ENCODE assay signal across 29 cellular contexts in genomic region chr13:75442736-75443234, GRCh38. TPM values are rescaled to one million over a fixed set of nuclear protein-coding genes. Genes with fewer than 3 reads are reported as not detected.
A peak's percentile ranks its signal among the peaks of the same experiment; 100 is the strongest.
DNase-seq lines count a peak whose midpoint lies in the region; ATAC-seq, FAIRE-seq and TF ChIP-seq lines count a peak whose summit lies in the region.
"Had no signal": no experiment of that assay in that cellular context is flagged by ENCODE, and none has a peak within 500 bp of the region (broad histone marks: within the 10 kb centered on the region; RNA-seq: fewer than 3 reads in every experiment).

No MANE protein-coding gene starts in this region.

- no peak overlapping the region for H3K27ac Mint-ChIP-seq in activated CD8-positive, alpha-beta memory T cell treated with anti-CD3 and anti-CD28 coated beads, Interleukin-2, amount 10 ng/mL, durations not matched to agents 7 days and 5 days
- H3K27ac Mint-ChIP-seq: activated CD4-positive, alpha-beta memory T cell treated with anti-CD3 and anti-CD28 coated beads, Interleukin-2, amount 10 ng/mL, durations not matched to agents 7 days and 5 days; activated naive CD8-positive, alpha-beta T cell; activated T-helper 17 cell treated with anti-CD3 and anti-CD28 coated beads, Interleukin-2, amount 50 U/mL, for 72 hours; effector memory CD8-positive, alpha-beta T cell; type B pancreatic cell had no signal

- peak overlapping the region in 1 of 2 donors; percentile 34 for H3K9ac ChIP-seq in kidney (ENCODE audit: low read length in 2 of 2)

- no peak overlapping the region for H3K4me3 Mint-ChIP-seq in activated CD8-positive, alpha-beta memory T cell treated with anti-CD3 and anti-CD28 coated beads, Interleukin-2, amount 10 ng/mL, durations not matched to agents 7 days and 5 days
- H3K4me3 Mint-ChIP-seq: activated CD4-positive, alpha-beta memory T cell treated with anti-CD3 and anti-CD28 coated beads, Interleukin-2, amount 10 ng/mL, durations not matched to agents 7 days and 5 days; activated naive CD8-positive, alpha-beta T cell; activated T-helper 17 cell treated with anti-CD3 and anti-CD28 coated beads, Interleukin-2, amount 50 U/mL, for 72 hours; effector memory CD8-positive, alpha-beta T cell; type B pancreatic cell had no signal

- intact Hi-C loops in kidney (cut with DNase I) (no loop called here), psoas muscle (cut with DNase I) (no loop called here), tibial artery (cut with DNase I; ENCODE audit: low total_unique reads) (no loop called here)

- no peaks in the 10 kb centered on the region for H3K4me1 Mint-ChIP-seq in activated CD8-positive, alpha-beta memory T cell treated with anti-CD3 and anti-CD28 coated beads, Interleukin-2, amount 10 ng/mL, durations not matched to agents 7 days and 5 days
- H3K4me1 Mint-ChIP-seq: activated CD4-positive, alpha-beta memory T cell treated with anti-CD3 and anti-CD28 coated beads, Interleukin-2, amount 10 ng/mL, durations not matched to agents 7 days and 5 days; activated T-helper 17 cell treated with anti-CD3 and anti-CD28 coated beads, Interleukin-2, amount 50 U/mL, for 72 hours had no signal

- H3K27ac ChIP-seq in kidney (ENCODE audit: low read depth in 2 of 2, low read length in 2 of 2) (peak overlapping the region; percentile 29 to 71), psoas muscle (peak overlapping the region; percentile 84), tibial artery (no peak overlapping the region)
- H3K27ac ChIP-seq: esophagus squamous epithelium, neutrophil had no signal

- no peaks in the 10 kb centered on the region for H3K9me3 Mint-ChIP-seq in activated CD8-positive, alpha-beta memory T cell treated with anti-CD3 and anti-CD28 coated beads, Interleukin-2, amount 10 ng/mL, durations not matched to agents 7 days and 5 days (ENCODE audit: low read depth)
- H3K9me3 Mint-ChIP-seq: activated CD4-positive, alpha-beta memory T cell treated with anti-CD3 and anti-CD28 coated beads, Interleukin-2, amount 10 ng/mL, durations not matched to agents 7 days and 5 days; activated T-helper 17 cell treated with anti-CD3 and anti-CD28 coated beads, Interleukin-2, amount 50 U/mL, for 72 hours; effector memory CD8-positive, alpha-beta T cell; type B pancreatic cell had no signal

- no peaks in the 10 kb centered on the region for H3K27me3 ChIP-seq in psoas muscle (ENCODE audit: insufficient read depth in 3 of 3, low read length in 2 of 3)
- H3K27me3 ChIP-seq in tibial artery = no peaks in the 10 kb centered on the region
- H3K27me3 ChIP-seq: esophagus squamous epithelium, neutrophil had no signal

- no peak for TF ChIP-seq CTCF in kidney (IDR thresholded peaks at IDR 0.05; ENCODE audit: borderline replicate concordance, extremely low read depth, insufficient read depth)
- no peak for TF ChIP-seq CTCF in psoas muscle (IDR thresholded peaks at IDR 0.05)
- no peak for TF ChIP-seq CTCF in tibial artery (IDR thresholded peaks at IDR 0.05)

- no peaks in the 10 kb centered on the region for H3K36me3 Mint-ChIP-seq in activated CD8-positive, alpha-beta memory T cell treated with anti-CD3 and anti-CD28 coated beads, Interleukin-2, amount 10 ng/mL, durations not matched to agents 7 days and 5 days
- H3K36me3 Mint-ChIP-seq: activated naive CD8-positive, alpha-beta T cell had no signal

- H3K27me3 Mint-ChIP-seq in activated CD8-positive, alpha-beta memory T cell treated with anti-CD3 and anti-CD28 coated beads, Interleukin-2, amount 10 ng/mL, durations not matched to agents 7 days and 5 days = peaks cover 18% of the 10 kb centered on the region
- H3K27me3 Mint-ChIP-seq: type B pancreatic cell had no signal

- DNase-seq in HEK293T (ENCODE audit: extremely low spot score) = peak; percentile 63
- peak; percentile 10 for DNase-seq in fibroblast of peridontal ligament (ENCODE audit: extremely low read depth)
- DNase-seq in kidney = no peak
- DNase-seq in psoas muscle = no peak
- no peak for DNase-seq in tibial artery
- no peak for DNase-seq in activated CD8-positive, alpha-beta memory T cell treated with anti-CD3 and anti-CD28 coated beads, Interleukin-2, amount 10 ng/mL, durations not matched to agents 7 days and 5 days
- DNase-seq: activated CD4-positive, alpha-beta memory T cell treated with anti-CD3 and anti-CD28 coated beads, Interleukin-2, amount 10 ng/mL, durations not matched to agents 7 days and 5 days; activated CD4-positive, alpha-beta T cell treated with anti-CD3 and anti-CD28 coated beads for 1 hour; anterior cingulate cortex; COR-L47; cortex of kidney; DMS79 treated with DMSO at 0.1 percent for 48 hours; effector memory CD8-positive, alpha-beta T cell; esophagus squamous epithelium; GF-D8; Karpas-422; NCI-H1436; NCI-H2107; NCI-H774; T-helper 2 cell had no signal

- H3K4me3 ChIP-seq in kidney (ENCODE audit: low read length in 2 of 2) (peak overlapping the region; percentile 21 to 46), psoas muscle (peak overlapping the region; percentile 39), tibial artery (no peak overlapping the region)
- H3K4me3 ChIP-seq: esophagus squamous epithelium had no signal

- ATAC-seq in psoas muscle (peak in 1 of 4 donors; percentile 12), HG02973 (IDR thresholded peaks at IDR 0.05; ENCODE audit: unreplicated experiment) (no peak), HG03432 (IDR thresholded peaks at IDR 0.05; ENCODE audit: unreplicated experiment) (no peak)
- ATAC-seq in activated CD8-positive, alpha-beta memory T cell treated with anti-CD3 and anti-CD28 coated beads, Interleukin-2, amount 10 ng/mL, durations not matched to agents 7 days and 5 days = no peak
- ATAC-seq: activated T-helper 17 cell treated with anti-CD3 and anti-CD28 coated beads, Interleukin-2, amount 50 U/mL, for 72 hours; effector memory CD8-positive, alpha-beta T cell; HCT116; SK-N-SH treated with all-trans-retinoic acid at 6 μM for 48 hours had no signal

- no peaks in the 10 kb centered on the region for H3K9me3 ChIP-seq in kidney (ENCODE audit: control insufficient read depth in 1 of 2, low read length in 2 of 2)
- H3K9me3 ChIP-seq in psoas muscle = no peaks in the 10 kb centered on the region
- H3K9me3 ChIP-seq in tibial artery = no peaks in the 10 kb centered on the region
- H3K9me3 ChIP-seq: esophagus squamous epithelium, neutrophil had no signal

- H3K36me3 ChIP-seq in kidney (ENCODE audit: control insufficient read depth in 1 of 2, insufficient read depth in 2 of 2, low read length in 2 of 2) (no peaks in the 10 kb centered on the region), psoas muscle (ENCODE audit: insufficient read depth in 1 of 2, low read depth in 1 of 2) (no peaks in the 10 kb centered on the region), tibial artery (no peaks in the 10 kb centered on the region)
- H3K36me3 ChIP-seq: esophagus squamous epithelium, neutrophil had no signal

- FAIRE-seq in kidney (lab: Jason Lieb, UNC) = no peak
- FAIRE-seq: GM19239 had no signal

- 65 to 69% (median 67%) methylated on average over 6 of the region's 6 CpGs for WGBS in psoas muscle, 3 donors

- POLR2A ChIA-PET in HEK293T (lab: Yijun Ruan, JAX) = interaction anchor here (2.1 kb wide), 1 partner anchor 39 kb away, joined by 9 read pairs; the partner anchor contains the start of gene TBC1D4

- CTCF ChIA-PET in HEK293T (lab: Yijun Ruan, JAX) = interaction anchor here (1.1 to 2.3 kb wide), 6 partner anchors 11 to 253 kb away, joined by 3 to 13 read pairs (median 4); partner anchors contain the start of gene TBC1D4
- CTCF ChIA-PET in activated CD8-positive, alpha-beta memory T cell treated with anti-CD3 and anti-CD28 coated beads, Interleukin-2, amount 10 ng/mL, durations not matched to agents 7 days and 5 days (lab: Charles Lee) = interaction anchor here (0.9 kb wide), 1 partner anchor 170 kb away, joined by 3 read pairs; no protein-coding TSS in a partner anchor

- H3K4me1 ChIP-seq in kidney (ENCODE audit: control insufficient read depth in 1 of 2, insufficient read depth in 1 of 2, low read depth in 1 of 2, low read length in 2 of 2) (peaks cover 6 to 32% of the 10 kb centered on the region in 2 donors), psoas muscle (peaks cover 69% of the 10 kb centered on the region), tibial artery (peaks cover 0 to 8% (median 4%) of the 10 kb centered on the region in 4 donors)

TF ChIP-seq in HEK293T, 16 proteins besides CTCF, POLR2A, EP300 and RAD21:
- peak; percentile 37; the same call in 1 of the 2 replicates for TF ChIP-seq PKNOX1 (IDR thresholded peaks at IDR 0.05)
- 0 out of 2 replicates have a peak, but pooled peaks have one; percentile 46 for TF ChIP-seq CTBP1 (IDR thresholded peaks at IDR 0.05; ENCODE audit: borderline replicate concordance)
- TF ChIP-seq BHLHE40 (IDR thresholded peaks at IDR 0.05; ENCODE audit: borderline replicate concordance) = no peak
- no peak for TF ChIP-seq FOXM1 (IDR thresholded peaks at IDR 0.05; ENCODE audit: borderline replicate concordance)
- TF ChIP-seq SUZ12 (IDR thresholded peaks at IDR 0.05) = no peak
- TF ChIP-seq HDGF (IDR thresholded peaks at IDR 0.05; ENCODE audit: borderline replicate concordance) = no peak
- TF ChIP-seq L3MBTL2 (conservative IDR thresholded peaks at IDR 0.05) = no peak
- peak; percentile 78 for TF ChIP-seq ZNF384 (IDR thresholded peaks at IDR 0.05)
- TF ChIP-seq NFRKB (IDR thresholded peaks at IDR 0.05) = no peak
- no peak for TF ChIP-seq LEF1 (IDR thresholded peaks at IDR 0.05; ENCODE audit: borderline replicate concordance)
- no peak for TF ChIP-seq FOXK2 (IDR thresholded peaks at IDR 0.05)
- no peak for TF ChIP-seq ELF4 (IDR thresholded peaks at IDR 0.05)
- TF ChIP-seq ARNT (IDR thresholded peaks at IDR 0.05) = no peak
- TF ChIP-seq FOXA1 (IDR thresholded peaks at IDR 0.05) = no peak
- no peak for TF ChIP-seq SP1 (IDR thresholded peaks at IDR 0.05)
- no peak for TF ChIP-seq TARDBP (IDR thresholded peaks at IDR 0.05)

RNA-seq across cellular contexts. Expression of gene TBC1D4, which starts 39.2 kb away (rescaled TPM):
- total RNA-seq in kidney (51.8 TPM), psoas muscle (100 to 1,000 TPM in 1 of 4 donors, 10 to 100 TPM in 3; 36.9 to 127 (median 93.4) TPM)
- polyA plus RNA-seq in kidney (ENCODE audit: insufficient read depth, low read depth, low replicate concordance) (14.7 TPM), psoas muscle (100 to 1,000 TPM in 1 of 3 donors, 10 to 100 TPM in 1, 1 to 10 TPM in 1; 3.1 to 105 (median 36.7) TPM)
- 10 to 100 TPM; 13.9 to 23.6 TPM for total RNA-seq in activated CD8-positive, alpha-beta memory T cell treated with anti-CD3 and anti-CD28 coated beads, Interleukin-2, amount 10 ng/mL, durations not matched to agents 7 days and 5 days

Comparison
In these comparisons a context has a peak if more than half of its experiments do, and no peak if none do; other contexts are left out.
1. DNase-seq: peak in HEK293T (single experiment) and fibroblast of peridontal ligament (single experiment); none in kidney (single experiment), psoas muscle (0 of 2), tibial artery (0 of 2) and activated CD8-positive, alpha-beta memory T cell treated with anti-CD3 and anti-CD28 coated beads, Interleukin-2, amount 10 ng/mL, durations not matched to agents 7 days and 5 days (single experiment).
2. H3K27ac ChIP-seq: peak in kidney (2 of 2) and psoas muscle (single experiment); none in tibial artery (0 of 2).
3. H3K4me3 ChIP-seq: peak in kidney (2 of 2) and psoas muscle (single experiment); none in tibial artery (0 of 2).